Comparison of ENCODE assay signal across 1 cellular context in the genomic region with DNA sequence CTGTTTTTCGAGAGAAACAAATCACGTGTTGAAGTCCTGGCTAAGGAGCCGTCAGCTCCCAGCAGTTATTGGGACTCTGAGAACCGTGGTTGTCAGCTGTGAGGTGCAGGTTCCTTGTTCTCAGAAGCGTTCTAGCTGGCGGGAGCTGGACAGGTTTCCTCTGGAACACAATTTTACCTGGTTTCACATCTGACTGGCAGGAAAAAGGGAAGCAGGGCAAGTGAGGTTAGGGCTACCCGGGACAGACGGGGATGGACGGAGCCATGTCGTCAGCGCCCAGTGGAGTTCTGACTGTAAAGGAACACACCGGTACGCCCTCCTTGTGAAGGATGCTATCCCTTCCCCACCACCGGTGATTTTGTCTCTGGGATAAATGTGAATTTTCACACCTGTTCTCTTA.
TF ChIP-seq lines count a peak whose summit lies in the region.

No MANE protein-coding gene starts in this region.

TF ChIP-seq in HEK293T, 16 proteins besides CTCF, POLR2A, EP300 and RAD21 (continued from another document):
- TF ChIP-seq, protein P1, sequence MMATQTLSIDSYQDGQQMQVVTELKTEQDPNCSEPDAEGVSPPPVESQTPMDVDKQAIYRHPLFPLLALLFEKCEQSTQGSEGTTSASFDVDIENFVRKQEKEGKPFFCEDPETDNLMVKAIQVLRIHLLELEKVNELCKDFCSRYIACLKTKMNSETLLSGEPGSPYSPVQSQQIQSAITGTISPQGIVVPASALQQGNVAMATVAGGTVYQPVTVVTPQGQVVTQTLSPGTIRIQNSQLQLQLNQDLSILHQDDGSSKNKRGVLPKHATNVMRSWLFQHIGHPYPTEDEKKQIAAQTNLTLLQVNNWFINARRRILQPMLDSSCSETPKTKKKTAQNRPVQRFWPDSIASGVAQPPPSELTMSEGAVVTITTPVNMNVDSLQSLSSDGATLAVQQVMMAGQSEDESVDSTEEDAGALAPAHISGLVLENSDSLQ (IDR thresholded peaks at IDR 0.05): no peak
- TF ChIP-seq BHLHE40 (IDR thresholded peaks at IDR 0.05; ENCODE audit: borderline replicate concordance): no peak
- no peak for TF ChIP-seq FOXA1 (IDR thresholded peaks at IDR 0.05)
- no peak for TF ChIP-seq TARDBP (IDR thresholded peaks at IDR 0.05)
- TF ChIP-seq NFRKB (IDR thresholded peaks at IDR 0.05): no peak
